ENCODE assay signal across 8 cellular contexts in the genomic region with DNA sequence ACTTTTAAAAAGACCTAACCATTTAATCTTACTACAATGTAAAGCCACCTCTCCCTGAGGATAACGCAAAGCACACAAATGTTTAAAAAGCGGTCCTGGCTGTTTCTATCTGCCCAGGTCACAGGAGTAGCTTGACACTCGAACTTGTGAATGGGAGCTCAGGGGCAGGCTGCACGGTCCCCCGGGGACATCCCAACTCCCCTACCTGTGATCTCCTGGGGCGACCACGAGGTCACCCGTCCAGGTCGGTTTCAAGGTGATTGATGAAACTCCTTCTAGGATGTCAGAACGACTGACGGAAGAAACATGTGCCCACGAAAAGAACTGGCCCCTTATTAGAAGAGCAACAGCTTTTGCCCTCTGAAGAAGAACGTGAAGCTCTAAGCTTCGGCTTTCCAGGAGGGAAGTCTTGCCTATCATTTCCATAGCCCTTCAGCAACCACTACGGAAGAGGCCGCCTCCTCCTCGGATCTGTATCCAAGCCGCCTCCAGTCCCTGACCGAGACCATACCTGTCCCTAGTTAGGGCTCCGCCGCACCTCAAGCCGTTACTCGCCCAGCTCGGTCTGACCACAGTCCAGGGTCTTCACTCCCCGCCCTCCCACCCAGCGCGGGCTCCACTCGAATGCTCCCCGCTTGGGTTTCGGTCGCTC. TPM values are rescaled to one million over a fixed set of nuclear protein-coding genes. Genes with fewer than 3 reads are reported as not detected.
DNase-seq lines count a peak whose midpoint lies in the region; FAIRE-seq and TF ChIP-seq lines count a peak whose summit lies in the region.

No MANE protein-coding gene starts in this region.

- peak overlapping the region; percentile 100 for H3K4me3 Mint-ChIP-seq in activated CD4-positive, alpha-beta memory T cell treated with anti-CD3 and anti-CD28 coated beads for 36 hours

- POLR2A ChIA-PET in activated CD4-positive, alpha-beta memory T cell treated with anti-CD3 and anti-CD28 coated beads for 36 hours (lab: Charles Lee) = interaction anchor here (0.6 to 1.4 kb wide), 5 partner anchors 9 to 551 kb away, joined by 3 to 7 read pairs (median 3); a partner anchor contains a TSS

- DNase-seq in GM04504 (ENCODE audit: low read depth) = peak; percentile 6
- DNase-seq in HS-27A (ENCODE audit: low read depth) = peak; percentile 8
- DNase-seq in activated CD4-positive, alpha-beta memory T cell treated with anti-CD3 and anti-CD28 coated beads for 36 hours = peak; percentile 32
- DNase-seq in esophagus squamous epithelium (lab: John Stamatoyannopoulos, UW) = no peak
- peak; percentile 22 for DNase-seq in osteoblast (ENCODE audit: insufficient read length, low spot score, missing footprints)
- no peak for DNase-seq in stimulated activated naive CD4-positive, alpha-beta T cell treated with Interleukin-2 at 50 U/mL for 16 hours (lab: John Stamatoyannopoulos, UW)
- DNase-seq in GM12892 (ENCODE audit: insufficient read length) = no peak
- no peak for DNase-seq in NCI-H1930 (lab: John Stamatoyannopoulos, UW)

- no peaks in the 10 kb centered on the region for H3K27me3 Mint-ChIP-seq in activated CD4-positive, alpha-beta memory T cell treated with anti-CD3 and anti-CD28 coated beads for 36 hours

- H3K4me1 ChIP-seq in esophagus squamous epithelium = peaks cover 0 to 35% (median 5%) of the 10 kb centered on the region in 3 donors
- peaks cover 18% of the 10 kb centered on the region for H3K4me1 ChIP-seq in osteoblast (ENCODE audit: insufficient read depth, low read length)

- no peaks in the 10 kb centered on the region for H3K9me3 ChIP-seq in esophagus squamous epithelium
- no peaks in the 10 kb centered on the region for H3K9me3 ChIP-seq in osteoblast (ENCODE audit: low read depth, low read length)

- peak overlapping the region; percentile 21 for H2AFZ ChIP-seq in osteoblast (ENCODE audit: low read length)

- TF ChIP-seq CTCF in esophagus squamous epithelium (IDR thresholded peaks at IDR 0.05) (no peak), osteoblast (IDR thresholded peaks at IDR 0.05; ENCODE audit: extremely low read depth, low read depth, low read length) (no peak)

- TF ChIP-seq POLR2A in esophagus squamous epithelium (IDR thresholded peaks at IDR 0.05) (no peak), GM12892 (IDR thresholded peaks at IDR 0.05; ENCODE audit: low read depth, low read length) (no peak)

- intact Hi-C loops in activated CD4-positive, alpha-beta memory T cell treated with anti-CD3 and anti-CD28 coated beads for 36 hours (cut with micrococcal nuclease) = loop anchor here (1.0 to 2.0 kb wide), 9 partner anchors 26 to 1076 kb away; a partner anchor contains a TSS
- intact Hi-C loops in esophagus squamous epithelium (cut with DNase I) = no loop called here

- peak overlapping the region; percentile 100 for H3K27ac Mint-ChIP-seq in activated CD4-positive, alpha-beta memory T cell treated with anti-CD3 and anti-CD28 coated beads for 36 hours

- H3K9me3 Mint-ChIP-seq in activated CD4-positive, alpha-beta memory T cell treated with anti-CD3 and anti-CD28 coated beads for 36 hours = no peaks in the 10 kb centered on the region

- H3K4me3 ChIP-seq in esophagus squamous epithelium = peak overlapping the region; percentile 78 to 98 (median 90)
- peak overlapping the region; percentile 83 for H3K4me3 ChIP-seq in osteoblast (ENCODE audit: insufficient read depth, low read length)

- CTCF ChIA-PET in activated CD4-positive, alpha-beta memory T cell treated with anti-CD3 and anti-CD28 coated beads for 36 hours (lab: Charles Lee) = interaction anchor here (1.0 to 2.1 kb wide), 4 partner anchors 26 to 313 kb away, joined by 5 to 8 read pairs (median 6); no protein-coding TSS in a partner anchor

- peaks cover 28% of the 10 kb centered on the region for H3K79me2 ChIP-seq in osteoblast (ENCODE audit: insufficient read depth, low read length)

- H3K27ac ChIP-seq in esophagus squamous epithelium = peak overlapping the region; percentile 97 to 100 (median 98)
- H3K27ac ChIP-seq in osteoblast (ENCODE audit: low read depth, low read length) = peak overlapping the region; percentile 83

- FAIRE-seq in GM12892 (lab: Jason Lieb, UNC) = no peak

- H3K27me3 ChIP-seq in esophagus squamous epithelium (no peaks in the 10 kb centered on the region), osteoblast (ENCODE audit: insufficient read depth, low read length) (no peaks in the 10 kb centered on the region)

- H4K20me1 ChIP-seq in osteoblast (ENCODE audit: insufficient read depth, low read length) = peaks cover 11% of the 10 kb centered on the region

- WGBS in esophagus squamous epithelium, 2 donors = 0 to 2% methylated on average over 17 to 22 of the region's 31 CpGs

- peak overlapping the region; percentile 91 for H3K4me2 ChIP-seq in osteoblast (ENCODE audit: insufficient read depth, low read length)

- H3K36me3 Mint-ChIP-seq in activated CD4-positive, alpha-beta memory T cell treated with anti-CD3 and anti-CD28 coated beads for 36 hours = peaks cover 41% of the 10 kb centered on the region

- H3K4me1 Mint-ChIP-seq in activated CD4-positive, alpha-beta memory T cell treated with anti-CD3 and anti-CD28 coated beads for 36 hours (ENCODE audit: low read depth) = peaks cover 26% of the 10 kb centered on the region

- H3K36me3 ChIP-seq in esophagus squamous epithelium = peaks cover 12 to 35% (median 15%) of the 10 kb centered on the region in 3 donors
- peaks cover 26% of the 10 kb centered on the region for H3K36me3 ChIP-seq in osteoblast (ENCODE audit: insufficient read depth, low read length)

RNA-seq across cellular contexts. Expression of a gene that starts 0.4 kb away (rescaled TPM):
- 100 to 1,000 TPM; 199 to 207 TPM for total RNA-seq in activated CD4-positive, alpha-beta memory T cell treated with anti-CD3 and anti-CD28 coated beads for 36 hours
- total RNA-seq in esophagus squamous epithelium (100 to 1,000 TPM in 1 of 4 donors, 10 to 100 TPM in 3; 48.1 to 117 (median 72.8) TPM), osteoblast (21.5 and 22.8 TPM in 2 replicates)
- 236 TPM for polyA plus RNA-seq in GM12892 (2012; ENCODE audit: missing spikeins)

Comparison
In these comparisons a context has a peak if more than half of its experiments do, and no peak if none do; other contexts are left out.
1. DNase-seq: peak in GM04504 (single experiment), HS-27A (single experiment), activated CD4-positive, alpha-beta memory T cell treated with anti-CD3 and anti-CD28 coated beads for 36 hours (single experiment) and osteoblast (single experiment); none in esophagus squamous epithelium (single experiment), stimulated activated naive CD4-positive, alpha-beta T cell treated with Interleukin-2 at 50 U/mL for 16 hours (single experiment), GM12892 (single experiment) and NCI-H1930 (0 of 2).